11 cellular contexts compared by ENCODE assay signal in genomic region chr11:130428692-130429681, GRCh38. TPM values are rescaled to one million over a fixed set of nuclear protein-coding genes. Genes with fewer than 3 reads are reported as not detected.
DNase-seq lines count a peak whose midpoint lies in the region; ATAC-seq and TF ChIP-seq lines count a peak whose summit lies in the region.
"Had no signal": no experiment of that assay in that cellular context is flagged by ENCODE, and none has a peak within 500 bp of the region (broad histone marks: within the 10 kb centered on the region; RNA-seq: fewer than 3 reads in every experiment).

No MANE protein-coding gene starts in this region.

- H3K36me3 Mint-ChIP-seq in Calu3 (ENCODE audit: insufficient read depth, unreplicated experiment) = no peaks in the 10 kb centered on the region

- no TSS peak for BruUV-seq in Calu3 (replicated peaks; lab: Mats Ljungman, UMichigan)
- no TSS peak for BruUV-seq in Panc1 (replicated peaks; lab: Mats Ljungman, UMichigan)

- intact Hi-C loops in Calu3 (cut with micrococcal nuclease; ENCODE audit: unreplicated experiment) = no loop called here
- intact Hi-C loops in Panc1 (cut with micrococcal nuclease; ENCODE audit: unreplicated experiment) = no loop called here
- intact Hi-C loops in prostate gland (cut with DNase I) = loop anchor here (2.0 kb wide), 1 partner anchor 214 kb away; no protein-coding TSS in a partner anchor
- intact Hi-C loops in thyroid gland (cut with DNase I) = loop anchor here (10.0 kb wide), 1 partner anchor 214 kb away; no protein-coding TSS in a partner anchor

- peak overlapping the region; percentile 44 for H3K4me3 Mint-ChIP-seq in Calu3 (ENCODE audit: low read depth, unreplicated experiment)

- H3K9me3 Mint-ChIP-seq in Calu3 (ENCODE audit: low read depth, unreplicated experiment) = no peaks in the 10 kb centered on the region

- no peaks in the 10 kb centered on the region for H3K4me1 Mint-ChIP-seq in Calu3 (ENCODE audit: low read depth, unreplicated experiment)

- CTCF ChIA-PET in Calu3 (lab: Charles Lee) (no interaction called here), Panc1 (lab: Charles Lee) (interaction anchor here (2.0 kb wide), 1 partner anchor 433 kb away, joined by 5 read pairs; no protein-coding TSS in a partner anchor)

- TF ChIP-seq CTCF in Calu3 (IDR thresholded peaks at IDR 0.05; ENCODE audit: unreplicated experiment) = no peak
- TF ChIP-seq CTCF in Panc1 (IDR thresholded peaks at IDR 0.05) = no peak; the same call in 1 of the 2 replicates
- no peak for TF ChIP-seq CTCF in fibroblast of the aortic adventitia (IDR thresholded peaks at IDR 0.05; ENCODE audit: insufficient read depth, low read length)
- no peak for TF ChIP-seq CTCF in prostate gland (IDR thresholded peaks at IDR 0.05)
- TF ChIP-seq CTCF in thyroid gland (IDR thresholded peaks at IDR 0.05) = no peak

- peaks cover 59% of the 10 kb centered on the region for H3K27me3 Mint-ChIP-seq in Calu3 (ENCODE audit: unreplicated experiment)

- H3K27ac ChIP-seq in Panc1 (ENCODE audit: low read length) (no peak overlapping the region), prostate gland (no peak overlapping the region), thyroid gland (no peak overlapping the region)

- POLR2A ChIA-PET in Panc1 (lab: Charles Lee) = no interaction called here

- in situ Hi-C loops in Panc1 (cut with HindIII; ENCODE audit: low pct_unique_long_range_greater_than_20kb, low sequenced_read_pairs) = no loop called here

- no peak for TF ChIP-seq POLR2A in prostate gland (IDR thresholded peaks at IDR 0.05)
- no peak for TF ChIP-seq POLR2A in thyroid gland (IDR thresholded peaks at IDR 0.05)

- 18% methylated on average over 19 of the region's 19 CpGs for WGBS in prostate gland
- 24% methylated on average over 18 to 19 of the region's 19 CpGs for WGBS in thyroid gland, 2 donors

- H3K4me3 ChIP-seq in Panc1 (ENCODE audit: low read depth in 2 of 2, low read length in 2 of 2) (peak overlapping the region; percentile 22 to 44), fibroblast of the aortic adventitia (ENCODE audit: low read depth, low read length) (peak overlapping the region; percentile 47), prostate gland (peak overlapping the region; percentile 21 to 33), thyroid gland (replicated peaks in 1 of 3) (peak overlapping the region in 1 of 3 donors; percentile 32)
- H3K4me3 ChIP-seq: MG63 had no signal

- no peak overlapping the region for H3K27ac Mint-ChIP-seq in Calu3 (ENCODE audit: unreplicated experiment)

- H3K27me3 ChIP-seq in Panc1 (ENCODE audit: control insufficient read depth, insufficient read depth, low read length) (peaks cover 32% of the 10 kb centered on the region), prostate gland (replicated peaks; ENCODE audit: insufficient read depth) (peaks cover 5% of the 10 kb centered on the region), thyroid gland (no peaks in the 10 kb centered on the region)

- H3K4me1 ChIP-seq in Panc1 (ENCODE audit: control insufficient read depth, insufficient read depth, low read length) (0 out of 2 replicates have a peak, but pooled peaks cover 9% of the 10 kb centered on the region), prostate gland (replicated peaks) (peaks cover 6% of the 10 kb centered on the region), thyroid gland (peaks cover 9 to 21% of the 10 kb centered on the region in 2 donors)

- no peaks in the 10 kb centered on the region for H3K36me3 ChIP-seq in Panc1 (ENCODE audit: control insufficient read depth, insufficient read depth, low read length)
- no peaks in the 10 kb centered on the region for H3K36me3 ChIP-seq in prostate gland
- H3K36me3 ChIP-seq in thyroid gland = no peaks in the 10 kb centered on the region
- H3K36me3 ChIP-seq: MG63 had no signal

- ATAC-seq in Panc1 = no peak
- ATAC-seq in HG03521 (IDR thresholded peaks at IDR 0.05; ENCODE audit: unreplicated experiment) = no peak

- no peak for DNase-seq in Calu3
- no peak for DNase-seq in Panc1 (ENCODE audit: low read depth, low spot score)
- no peak for DNase-seq in fibroblast of the aortic adventitia (ENCODE audit: low read depth)
- no peak for DNase-seq in prostate gland (ENCODE audit: low spot score)
- DNase-seq in thyroid gland = no peak
- DNase-seq in NCI-H2227 treated with DMSO at 0.1 percent for 48 hours (lab: John Stamatoyannopoulos, UW) = no peak
- no peak for DNase-seq in NCI-H2107 treated with DMSO at 0.1 percent for 48 hours (lab: John Stamatoyannopoulos, UW; ENCODE audit: unreplicated experiment)
- DNase-seq: central memory CD4-positive, alpha-beta T cell; MG63; midbrain had no signal

- H3K9me3 ChIP-seq in Panc1 (ENCODE audit: control insufficient read depth, insufficient read depth, low read depth, low read length) (no peaks in the 10 kb centered on the region), prostate gland (no peaks in the 10 kb centered on the region), thyroid gland (no peaks in the 10 kb centered on the region)
- H3K9me3 ChIP-seq: MG63 had no signal

RNA-seq across cellular contexts. Expression of gene ADAMTS8, which starts 0.6 kb away (rescaled TPM):
- total RNA-seq in Calu3 (2022) (not detected in 2 replicates), Panc1 (2021; ENCODE audit: unreplicated experiment) (0.15 TPM), fibroblast of the aortic adventitia (ENCODE audit: low replicate concordance) (2.6 TPM in 1 of 2 replicates, not detected in the other), prostate gland (1 to 10 TPM in 1 of 2 donors, under 1 TPM in 1; 0.82 to 1.7 TPM), thyroid gland (under 1 TPM in 2 of 4 donors, not detected in 2; 0.38 to 0.56 TPM)
- 0.12 TPM for polyA plus RNA-seq in Panc1 (2012; ENCODE audit: insufficient read length)

RNA-seq across cellular contexts. Expression of gene ADAMTS15, which starts 19.5 kb away (rescaled TPM):
- total RNA-seq in Calu3 (2022) (0.47 and 0.83 TPM in 2 replicates), Panc1 (2021; ENCODE audit: unreplicated experiment) (39.9 TPM), fibroblast of the aortic adventitia (ENCODE audit: low replicate concordance) (8.6 and 30.8 TPM in 2 replicates), prostate gland (1 to 10 TPM in 1 of 2 donors, under 1 TPM in 1; 0.59 to 1.5 TPM), thyroid gland (10 to 100 TPM; 11.2 to 29.2 (median 23.5) TPM)
- polyA plus RNA-seq in Panc1 (2012; ENCODE audit: insufficient read length) = 44.4 TPM

Comparison
In these comparisons a context has a peak if more than half of its experiments do, and no peak if none do; other contexts are left out.
1. intact Hi-C loops: an anchor here in prostate gland (2.0 kb wide) and thyroid gland (10.0 kb wide); none called in Calu3 and Panc1.